Comparison of ENCODE assay signal across 8 cellular contexts in the genomic region with DNA sequence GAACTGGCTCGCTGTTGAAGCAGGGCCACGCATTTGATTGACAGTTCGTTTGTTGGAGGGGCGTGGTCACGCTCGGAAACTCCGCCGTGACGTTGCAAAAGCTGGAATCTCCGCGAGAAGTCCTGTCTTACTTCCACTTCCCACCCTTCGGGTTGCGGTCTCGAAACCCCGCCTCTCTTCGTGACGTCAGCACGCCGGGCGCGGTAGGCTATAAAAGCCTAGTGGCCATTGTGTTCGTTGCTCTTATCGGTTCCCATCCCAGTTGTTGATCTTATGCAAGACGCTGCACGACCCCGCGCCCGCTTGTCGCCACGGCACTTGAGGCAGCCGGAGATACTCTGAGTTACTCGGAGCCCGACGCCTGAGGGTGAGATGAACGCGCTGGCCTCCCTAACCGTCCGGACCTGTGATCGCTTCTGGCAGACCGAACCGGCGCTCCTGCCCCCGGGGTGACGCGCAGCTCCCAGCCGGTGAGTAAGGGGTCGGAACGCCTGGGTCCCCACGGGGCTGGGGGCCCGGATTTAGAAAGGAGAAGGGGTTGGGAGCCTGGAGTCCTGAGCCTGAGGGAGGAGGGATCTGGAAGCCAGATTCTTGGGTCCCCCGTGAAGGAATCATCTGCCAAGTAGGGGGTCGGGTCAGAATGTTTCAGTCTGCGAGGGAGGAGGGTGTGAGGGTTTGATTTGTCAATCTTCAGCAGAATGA. TPM values are rescaled to one million over a fixed set of nuclear protein-coding genes. Genes with fewer than 3 reads are reported as not detected.
DNase-seq lines count a peak whose midpoint lies in the region; ATAC-seq and TF ChIP-seq lines count a peak whose summit lies in the region.

Gene PPP1R15A (plus strand): TSS at position 240 of the 702 bp plus-strand sequence. CDS start 813 bp downstream, outside the sequence.

- in situ Hi-C loops in KBM-7 (cut with MboI; ENCODE audit: low pct_unique_long_range_greater_than_20kb, low sequenced_read_pairs), result no loop called here

- intact Hi-C loops in PC-9 (cut with micrococcal nuclease; ENCODE audit: unreplicated experiment), result loop anchor here (2.0 to 5.0 kb wide), 3 partner anchors 35 to 770 kb away; partner anchors contain the start of genes BCAT2, HSD17B14, RRAS and SCAF1

- H3K4me1 ChIP-seq in CD4-positive, CD25-positive, alpha-beta regulatory T cell (ENCODE audit: control insufficient read depth, insufficient read depth, low read length, poor library complexity, severe bottlenecking), result peaks cover 42% of the 10 kb centered on the region
- peaks cover 22% of the 10 kb centered on the region for H3K4me1 ChIP-seq in PC-9 (replicated peaks; ENCODE audit: insufficient read depth)

- no peaks in the 10 kb centered on the region for H3K9me2 ChIP-seq in PC-9 (ENCODE audit: insufficient read depth)

- H3K4me1 Mint-ChIP-seq in CD4-positive, CD25-positive, alpha-beta regulatory T cell, result peaks cover 6 to 44% (median 34%) of the 10 kb centered on the region in 4 donors

- H3K27ac ChIP-seq in CD4-positive, CD25-positive, alpha-beta regulatory T cell (ENCODE audit: insufficient read depth, low read length, poor library complexity, severe bottlenecking), result peak within 1 kb of the TSS; percentile 100
- peak within 1 kb of the TSS; percentile 97 for H3K27ac ChIP-seq in PC-9

- peak; percentile 96 to 97 (median 97) for DNase-seq in CD4-positive, CD25-positive, alpha-beta regulatory T cell
- DNase-seq in KBM-7 (peak; percentile 99), PC-9 (peak; percentile 95 to 98), activated T-cell treated with anti-CD3 and anti-CD28 coated beads for 48 hours (ENCODE audit: low read depth) (peak; percentile 99), epithelial cell of esophagus (ENCODE audit: low read depth) (peak; percentile 96), middle frontal gyrus (ENCODE audit: extremely low spot score, low spot score) (peak; percentile 95)
- DNase-seq in stimulated activated CD8-positive, alpha-beta memory T cell treated with anti-CD3 and anti-CD28 coated beads, Interleukin-2, amount 100 ng/mL, for 1 hour (ENCODE audit: low read depth in 2 of 2), result peak; percentile 96 to 99

- peak within 1 kb of the TSS; percentile 98 to 100 (median 99) for H3K4me3 Mint-ChIP-seq in CD4-positive, CD25-positive, alpha-beta regulatory T cell

- H3K36me3 Mint-ChIP-seq in CD4-positive, CD25-positive, alpha-beta regulatory T cell, result peaks cover 26% of the 10 kb centered on the region

- H3K36me3 ChIP-seq in CD4-positive, CD25-positive, alpha-beta regulatory T cell (ENCODE audit: control insufficient read depth, insufficient read depth, low read length), result peaks cover 26% of the 10 kb centered on the region
- peaks cover 27% of the 10 kb centered on the region for H3K36me3 ChIP-seq in PC-9 (ENCODE audit: low read depth)

- peak within 1 kb of the TSS; percentile 100 for H3K4me2 ChIP-seq in PC-9

- TF ChIP-seq CTCF in PC-9 (conservative IDR thresholded peaks at IDR 0.05), result peak; percentile 39; the same call in 1 of the 2 replicates
- no peak for TF ChIP-seq CTCF in epithelial cell of esophagus (IDR thresholded peaks at IDR 0.05; ENCODE audit: insufficient read depth, low read depth, low read length, missing control alignments)

- CTCF ChIA-PET in PC-9 (lab: Charles Lee), result interaction anchor here (0.5 kb wide), 1 partner anchor 331 kb away, joined by 5 read pairs; no protein-coding TSS in a partner anchor

- H3K27me3 ChIP-seq in CD4-positive, CD25-positive, alpha-beta regulatory T cell (ENCODE audit: control insufficient read depth, insufficient read depth, low read length), result no peaks in the 10 kb centered on the region
- H3K27me3 ChIP-seq in PC-9 (ENCODE audit: insufficient read depth, low read depth), result peaks cover 2% of the 10 kb centered on the region; the same call in 1 of the 2 replicates

- H3K9me3 Mint-ChIP-seq in CD4-positive, CD25-positive, alpha-beta regulatory T cell, result peaks cover 0 to 2% (median 0%) of the 10 kb centered on the region in 7 donors

- H3F3A ChIP-seq in PC-9 (ENCODE audit: insufficient read depth, low read depth), result peaks cover 39% of the 10 kb centered on the region

- peak within 1 kb of the TSS; percentile 99 to 100 (median 100) for H3K27ac Mint-ChIP-seq in CD4-positive, CD25-positive, alpha-beta regulatory T cell

- peaks cover 44% of the 10 kb centered on the region for H3K79me2 ChIP-seq in PC-9 (ENCODE audit: low read depth)

- peaks cover 28% of the 10 kb centered on the region for H3K27me3 Mint-ChIP-seq in CD4-positive, CD25-positive, alpha-beta regulatory T cell

- no peaks in the 10 kb centered on the region for H3K9me3 ChIP-seq in CD4-positive, CD25-positive, alpha-beta regulatory T cell (ENCODE audit: control insufficient read depth in 2 of 2, low read length in 2 of 2)
- H3K9me3 ChIP-seq in PC-9 (ENCODE audit: insufficient read depth, low read depth), result no peaks in the 10 kb centered on the region

- peak; percentile 37 to 46 for ATAC-seq in CD4-positive, CD25-positive, alpha-beta regulatory T cell (ENCODE audit: low read depth in 2 of 2)
- ATAC-seq in GM19463 (IDR thresholded peaks at IDR 0.05; ENCODE audit: unreplicated experiment), result peak; percentile 36

- no peak within 1 kb of the TSS for H2AFZ ChIP-seq in PC-9

- POLR2A ChIA-PET in PC-9 (lab: Charles Lee; ENCODE audit: unreplicated experiment), result interaction anchor here (0.6 to 1.1 kb wide), 7 partner anchors 9 to 343 kb away, joined by 3 to 6 read pairs (median 4); partner anchors contain the start of genes DHDH and NUCB1

- TSS peak; percentile 69 for BruUV-seq in PC-9 (replicated peaks; lab: Mats Ljungman, UMichigan)

- peak within 1 kb of the TSS; percentile 100 for H3K4me3 ChIP-seq in CD4-positive, CD25-positive, alpha-beta regulatory T cell (ENCODE audit: low read depth, low read length)
- H3K4me3 ChIP-seq in PC-9, result peak within 1 kb of the TSS; percentile 93
- H3K4me3 ChIP-seq in epithelial cell of esophagus (ENCODE audit: low read length), result peak within 1 kb of the TSS; percentile 73

- H4K20me1 ChIP-seq in PC-9 (ENCODE audit: insufficient read depth), result peaks cover 34% of the 10 kb centered on the region

RNA-seq across cellular contexts. Expression of gene PPP1R15A, which starts in this region (rescaled TPM):
- 840 TPM for total RNA-seq in CD4-positive, CD25-positive, alpha-beta regulatory T cell
- polyA plus RNA-seq in CD4-positive, CD25-positive, alpha-beta regulatory T cell, result 10 to 100 TPM; 39.1 to 65.6 (median 52.4) TPM
- total RNA-seq in PC-9 (2021), result 49.5 and 53.6 TPM in 2 replicates

Comparison
In these comparisons a context has a peak if more than half of its experiments do, and no peak if none do; other contexts are left out.
1. Peak in every context shown above with its lines: DNase-seq, ATAC-seq, H3K4me3 ChIP-seq and H3K27ac ChIP-seq.
2. RNA of gene PPP1R15A (total RNA-seq): 840 TPM in CD4-positive, CD25-positive, alpha-beta regulatory T cell (single experiment); 49.5 to 53.6 TPM in PC-9; every median in the first group is over 10 times any median in the second.